17 cellular contexts compared by ENCODE assay signal in the genomic region with DNA sequence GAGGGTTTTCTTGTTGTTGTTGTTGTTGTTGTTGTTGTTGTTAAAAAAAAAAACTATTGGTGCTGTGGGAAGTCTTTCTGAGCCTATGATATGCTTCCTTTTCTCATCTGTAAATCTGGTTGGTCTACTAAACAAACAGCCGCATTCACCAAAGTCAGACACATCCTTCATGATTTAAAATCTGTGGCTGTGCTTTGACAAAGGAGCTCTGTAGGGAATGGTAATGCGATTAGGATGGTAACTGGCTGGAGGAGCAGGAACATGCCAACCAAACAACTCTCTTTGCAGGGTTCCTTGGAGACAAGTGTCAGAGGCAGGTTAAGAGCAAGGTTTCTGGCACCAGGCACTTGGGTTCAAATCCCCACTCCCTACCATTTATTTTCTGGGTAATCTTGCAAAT. TPM values are rescaled to one million over a fixed set of nuclear protein-coding genes. Genes with fewer than 3 reads are reported as not detected.
DNase-seq lines count a peak whose midpoint lies in the region; ATAC-seq and TF ChIP-seq lines count a peak whose summit lies in the region.
"Had no signal": no experiment of that assay in that cellular context is flagged by ENCODE, and none has a peak within 500 bp of the region (broad histone marks: within the 10 kb centered on the region; RNA-seq: fewer than 3 reads in every experiment).

No MANE protein-coding gene starts in this region.

- ATAC-seq in activated naive CD8-positive, alpha-beta T cell treated with anti-CD3 and anti-CD28 coated beads, Interleukin-2, amount 10 ng/mL, durations not matched to agents 7 days and 5 days (ENCODE audit: low read depth): no peak
- ATAC-seq in HG02798 (IDR thresholded peaks at IDR 0.05; ENCODE audit: poor library complexity, unreplicated experiment) (no peak), HG02938 (IDR thresholded peaks at IDR 0.05; ENCODE audit: unreplicated experiment) (no peak)
- ATAC-seq: right cardiac atrium had no signal

- H3K27me3 Mint-ChIP-seq in activated naive CD8-positive, alpha-beta T cell treated with anti-CD3 and anti-CD28 coated beads, Interleukin-2, amount 10 ng/mL, durations not matched to agents 7 days and 5 days: no peaks in the 10 kb centered on the region
- H3K27me3 Mint-ChIP-seq in activated naive CD8-positive, alpha-beta T cell treated with anti-CD3 and anti-CD28 coated beads for 36 hours: no peaks in the 10 kb centered on the region
- H3K27me3 Mint-ChIP-seq: activated B cell treated with CpG ODN at 0.5 μM for 24 hours, memory B cell had no signal

- no peak for TF ChIP-seq POLR2A in adrenal gland (IDR thresholded peaks at IDR 0.05)

- peak overlapping the region; percentile 8 for H3K4me3 Mint-ChIP-seq in activated naive CD8-positive, alpha-beta T cell treated with anti-CD3 and anti-CD28 coated beads, Interleukin-2, amount 10 ng/mL, durations not matched to agents 7 days and 5 days
- no peak overlapping the region for H3K4me3 Mint-ChIP-seq in activated naive CD8-positive, alpha-beta T cell treated with anti-CD3 and anti-CD28 coated beads for 36 hours
- H3K4me3 Mint-ChIP-seq: activated B cell treated with CpG ODN at 0.5 μM for 24 hours, memory B cell had no signal

- no peaks in the 10 kb centered on the region for H3K9me3 ChIP-seq in thymus (ENCODE audit: control insufficient read depth)
- H3K9me3 ChIP-seq in adrenal gland (replicated peaks in 1 of 3): no peaks in the 10 kb centered on the region
- H3K9me3 ChIP-seq: suprapubic skin had no signal

- intact Hi-C loops in adrenal gland (cut with DNase I): no loop called here

- POLR2A ChIA-PET in activated naive CD8-positive, alpha-beta T cell treated with anti-CD3 and anti-CD28 coated beads, Interleukin-2, amount 10 ng/mL, durations not matched to agents 7 days and 5 days (lab: Charles Lee): interaction anchor here (0.6 to 1.8 kb wide), 2 partner anchors 14 to 104 kb away, joined by 4 to 8 read pairs; partner anchors contain the start of gene SP4

- no peak for TF ChIP-seq CTCF in adrenal gland (IDR thresholded peaks at IDR 0.05)

- no peaks in the 10 kb centered on the region for H3K36me3 ChIP-seq in thymus (ENCODE audit: control insufficient read depth, insufficient read depth)
- H3K36me3 ChIP-seq in adrenal gland (replicated peaks in 1 of 2): no peaks in the 10 kb centered on the region
- H3K36me3 ChIP-seq: suprapubic skin had no signal

- H3K27me3 ChIP-seq in thymus (ENCODE audit: control insufficient read depth, insufficient read depth) (no peaks in the 10 kb centered on the region), adrenal gland (no peaks in the 10 kb centered on the region)
- H3K27me3 ChIP-seq: suprapubic skin had no signal

- H3K4me3 ChIP-seq in thymus (ENCODE audit: low read length) (peak overlapping the region; percentile 19), adrenal gland (no peak overlapping the region)
- H3K4me3 ChIP-seq: suprapubic skin had no signal

- H3K27ac ChIP-seq in thymus (ENCODE audit: low read depth) (peak overlapping the region; percentile 98), adrenal gland (no peak overlapping the region)
- H3K27ac ChIP-seq: suprapubic skin had no signal

- 55% methylated on average over 2 of the region's 2 CpGs for WGBS in thymus
- 69 to 84% (median 73%) methylated on average over 2 of the region's 2 CpGs for WGBS in adrenal gland, 4 donors

- peaks cover 6% of the 10 kb centered on the region for H3K9me3 Mint-ChIP-seq in activated naive CD8-positive, alpha-beta T cell treated with anti-CD3 and anti-CD28 coated beads, Interleukin-2, amount 10 ng/mL, durations not matched to agents 7 days and 5 days
- no peaks in the 10 kb centered on the region for H3K9me3 Mint-ChIP-seq in activated naive CD8-positive, alpha-beta T cell treated with anti-CD3 and anti-CD28 coated beads for 36 hours
- H3K9me3 Mint-ChIP-seq: activated B cell treated with CpG ODN at 0.5 μM for 24 hours, memory B cell had no signal

- H3K27ac Mint-ChIP-seq in activated naive CD8-positive, alpha-beta T cell treated with anti-CD3 and anti-CD28 coated beads, Interleukin-2, amount 10 ng/mL, durations not matched to agents 7 days and 5 days: peak overlapping the region; percentile 34
- no peak overlapping the region for H3K27ac Mint-ChIP-seq in activated naive CD8-positive, alpha-beta T cell treated with anti-CD3 and anti-CD28 coated beads for 36 hours
- H3K27ac Mint-ChIP-seq: activated B cell treated with CpG ODN at 0.5 μM for 24 hours, memory B cell had no signal

- peaks cover 11% of the 10 kb centered on the region for H3K36me3 Mint-ChIP-seq in activated naive CD8-positive, alpha-beta T cell treated with anti-CD3 and anti-CD28 coated beads, Interleukin-2, amount 10 ng/mL, durations not matched to agents 7 days and 5 days
- H3K36me3 Mint-ChIP-seq in activated naive CD8-positive, alpha-beta T cell treated with anti-CD3 and anti-CD28 coated beads for 36 hours: no peaks in the 10 kb centered on the region

- H3K4me1 Mint-ChIP-seq in activated naive CD8-positive, alpha-beta T cell treated with anti-CD3 and anti-CD28 coated beads, Interleukin-2, amount 10 ng/mL, durations not matched to agents 7 days and 5 days: peaks cover 22% of the 10 kb centered on the region
- H3K4me1 Mint-ChIP-seq in activated naive CD8-positive, alpha-beta T cell treated with anti-CD3 and anti-CD28 coated beads for 36 hours: peaks cover 12% of the 10 kb centered on the region

- H3K4me1 ChIP-seq in thymus (ENCODE audit: control insufficient read depth, insufficient read depth, low read length): peaks cover 37% of the 10 kb centered on the region
- H3K4me1 ChIP-seq in adrenal gland (replicated peaks in 1 of 2): no peaks in the 10 kb centered on the region
- H3K4me1 ChIP-seq: suprapubic skin had no signal

- DNase-seq in activated naive CD8-positive, alpha-beta T cell treated with anti-CD3 and anti-CD28 coated beads, Interleukin-2, amount 10 ng/mL, durations not matched to agents 7 days and 5 days: no peak
- no peak for DNase-seq in activated naive CD8-positive, alpha-beta T cell treated with anti-CD3 and anti-CD28 coated beads for 36 hours
- DNase-seq in SK-N-DZ (ENCODE audit: low spot score): peak; percentile 55
- DNase-seq in globus pallidus (ENCODE audit: low spot score): peak; percentile 72
- no peak for DNase-seq in adrenal gland
- DNase-seq: activated B cell treated with CpG ODN at 0.5 μM for 24 hours; cerebellar nuclear complex; foreskin fibroblast; NCI-H1436 treated with DMSO at 0.1 percent for 48 hours; NCI-H510A; right cardiac atrium; stimulated activated CD4-positive, alpha-beta T cell treated with anti-CD3 and anti-CD28 coated beads, Interleukin-1b, Interleukin-23, amount 100 ng/mL, for 48 hours had no signal

RNA-seq across cellular contexts. Expression of gene SP4, which starts 14.9 kb away (rescaled TPM):
- total RNA-seq in activated naive CD8-positive, alpha-beta T cell treated with anti-CD3 and anti-CD28 coated beads, Interleukin-2, amount 10 ng/mL, durations not matched to agents 7 days and 5 days: 10 to 100 TPM; 39.6 to 42.4 TPM
- 10 to 100 TPM; 17.6 to 18.0 TPM for total RNA-seq in activated naive CD8-positive, alpha-beta T cell treated with anti-CD3 and anti-CD28 coated beads for 36 hours
- 14.8 and 15.1 TPM in 2 replicates for polyA plus RNA-seq in SK-N-DZ (2014; cell fraction: cytosol; rRNA removed)
- polyA plus RNA-seq in SK-N-DZ (2014; cell fraction: nucleus; rRNA removed): 9.3 and 10.6 TPM in 2 replicates
- polyA plus RNA-seq in thymus (9.1 TPM), adrenal gland (1 to 10 TPM; 1.8 to 4.0 (median 2.0) TPM)
- 10 to 100 TPM in 1 of 8 donors, 1 to 10 TPM in 7; 3.3 to 11.2 (median 6.4) TPM for total RNA-seq in adrenal gland

Comparison
In these comparisons a context has a peak if more than half of its experiments do, and no peak if none do; other contexts are left out.
1. DNase-seq: peak in SK-N-DZ (single experiment) and globus pallidus (single experiment); none in activated naive CD8-positive, alpha-beta T cell treated with anti-CD3 and anti-CD28 coated beads, Interleukin-2, amount 10 ng/mL, durations not matched to agents 7 days and 5 days (single experiment), activated naive CD8-positive, alpha-beta T cell treated with anti-CD3 and anti-CD28 coated beads for 36 hours (single experiment) and adrenal gland (0 of 7).